In genomic region chr11:72814139-72814830, GRCh38 we compare ENCODE assay signal across 8 cellular contexts. TPM values are rescaled to one million over a fixed set of nuclear protein-coding genes. Genes with fewer than 3 reads are reported as not detected.
DNase-seq lines count a peak whose midpoint lies in the region; ATAC-seq, FAIRE-seq and TF ChIP-seq lines count a peak whose summit lies in the region.

ATG16L2 (plus strand) TSS chr11:72814411; CDS start chr11:72814446, 35 bp downstream.

- H3K9me3 ChIP-seq in thoracic aorta: no peaks in the 10 kb centered on the region

- ATAC-seq in SK-N-SH treated with all-trans-retinoic acid at 6 μM for 48 hours (peak; percentile 86), thoracic aorta (ENCODE audit: insufficient number of reproducible peaks, low FRiP score, low read depth) (peak; percentile 80)

- H3K27ac ChIP-seq in thoracic aorta: peak within 1 kb of the TSS; percentile 86 to 92

- H3K27me3 ChIP-seq in thoracic aorta (replicated peaks; ENCODE audit: insufficient read depth): no peaks in the 10 kb centered on the region

- no peaks in the 10 kb centered on the region for H3K27me3 Mint-ChIP-seq in osteocyte (ENCODE audit: unreplicated experiment)

- H3K4me1 Mint-ChIP-seq in osteocyte (ENCODE audit: unreplicated experiment): peaks cover 33% of the 10 kb centered on the region

- FAIRE-seq in H54 (lab: Jason Lieb, UNC): no peak

- peak; percentile 47 for DNase-seq in GF-D8 (lab: John Stamatoyannopoulos, UW)
- peak; percentile 93 for DNase-seq in H54 (ENCODE audit: insufficient read length, low spot score)
- DNase-seq in M059J (ENCODE audit: low read depth): peak; percentile 80
- peak; percentile 91 for DNase-seq in activated naive CD4-positive, alpha-beta T cell treated with anti-CD3 and anti-CD28 coated beads, Interleukin-2, amount 50 U/mL, for 16 hours
- DNase-seq in glomerular visceral epithelial cell (ENCODE audit: extremely low spot score): peak; percentile 85
- DNase-seq in osteocyte (ENCODE audit: extremely low spot score, unreplicated experiment): peak; percentile 96
- no peak for DNase-seq in thoracic aorta (ENCODE audit: low spot score)

- peaks cover 8% of the 10 kb centered on the region for H3K36me3 Mint-ChIP-seq in osteocyte (ENCODE audit: unreplicated experiment)

- no peaks in the 10 kb centered on the region for H3K36me3 ChIP-seq in thoracic aorta

- TF ChIP-seq CTCF in osteocyte (IDR thresholded peaks at IDR 0.05): peak; percentile 44
- TF ChIP-seq CTCF in thoracic aorta (IDR thresholded peaks at IDR 0.05): peak; percentile 38

- H3K4me1 ChIP-seq in thoracic aorta (ENCODE audit: control insufficient read depth in 1 of 2, low read depth in 2 of 2): peaks cover 30 to 40% of the 10 kb centered on the region in 2 donors

- peak; percentile 95 for TF ChIP-seq POLR2A in H54 (IDR thresholded peaks at IDR 0.05; ENCODE audit: low read depth, low read length)

- peak within 1 kb of the TSS; percentile 81 for H3K4me3 ChIP-seq in thoracic aorta

- H3K4me3 Mint-ChIP-seq in osteocyte (ENCODE audit: unreplicated experiment): peak within 1 kb of the TSS; percentile 98

- no peaks in the 10 kb centered on the region for H3K9me3 Mint-ChIP-seq in osteocyte (ENCODE audit: unreplicated experiment)

- H3K27ac Mint-ChIP-seq in osteocyte (ENCODE audit: unreplicated experiment): peak within 1 kb of the TSS; percentile 97

TF ChIP-seq in SK-N-SH treated with all-trans-retinoic acid at 6 μM for 48 hours, 23 proteins besides CTCF, POLR2A, EP300 and RAD21:
- no peak for TF ChIP-seq ZNF70 (CRISPR knock-in tag; IDR thresholded peaks at IDR 0.05)
- TF ChIP-seq POU6F1 (CRISPR knock-in tag; IDR thresholded peaks at IDR 0.05; ENCODE audit: borderline replicate concordance, low read depth): no peak
- TF ChIP-seq BACH2 (CRISPR knock-in tag; IDR thresholded peaks at IDR 0.05; ENCODE audit: borderline replicate concordance): no peak
- no peak for TF ChIP-seq CSDC2 (CRISPR knock-in tag; IDR thresholded peaks at IDR 0.05)
- TF ChIP-seq PATZ1 (CRISPR knock-in tag; IDR thresholded peaks at IDR 0.05; ENCODE audit: borderline replicate concordance): no peak
- TF ChIP-seq ZFP30 (CRISPR knock-in tag; IDR thresholded peaks at IDR 0.05): no peak
- no peak for TF ChIP-seq CREB5 (CRISPR knock-in tag; IDR thresholded peaks at IDR 0.05; ENCODE audit: low read depth)
- no peak for TF ChIP-seq TOX (CRISPR knock-in tag; IDR thresholded peaks at IDR 0.05; ENCODE audit: borderline replicate concordance)
- TF ChIP-seq GLIS3 (CRISPR knock-in tag; IDR thresholded peaks at IDR 0.05): no peak
- no peak for TF ChIP-seq CSRNP3 (CRISPR knock-in tag; IDR thresholded peaks at IDR 0.05)
- no peak for TF ChIP-seq ZNF8 (CRISPR knock-in tag; IDR thresholded peaks at IDR 0.05)
- no peak for TF ChIP-seq OSR1 (CRISPR knock-in tag; IDR thresholded peaks at IDR 0.05)
TF ChIP-seq in SK-N-SH treated with all-trans-retinoic acid at 6 μM for 48 hours: peak in this region for 0.

RNA-seq across cellular contexts. Expression of gene ATG16L2, which starts in this region (rescaled TPM):
- 2.1 and 3.5 TPM in 2 replicates for total RNA-seq in M059J (2014; rRNA removed; shearing (Covaris generic))
- total RNA-seq in osteocyte: 17.1 and 18.2 TPM in 2 replicates
- total RNA-seq in thoracic aorta: 10 to 100 TPM; 36.0 to 65.5 TPM
